2 cellular contexts compared by ENCODE assay signal in genomic region chr3:123070471-123070870, GRCh38.
TF ChIP-seq lines count a peak whose summit lies in the region.

No MANE protein-coding gene starts in this region.

TF ChIP-seq in SK-N-SH, 30 proteins besides CTCF, POLR2A, EP300 and RAD21:
- TF ChIP-seq REST (IDR thresholded peaks at IDR 0.05; ENCODE audit: low read depth, low read length), result 0 out of 2 replicates have a peak, but pooled peaks have one; percentile 21
- TF ChIP-seq POLR2AphosphoS5 (IDR thresholded peaks at IDR 0.05; ENCODE audit: low read depth, low read length), result no peak

TF ChIP-seq in SK-N-SH treated with all-trans-retinoic acid at 6 μM for 48 hours, 23 proteins besides CTCF, POLR2A, EP300 and RAD21 (continued from another document):
- TF ChIP-seq CSRNP3 (CRISPR knock-in tag; IDR thresholded peaks at IDR 0.05), result no peak
- no peak for TF ChIP-seq TSHZ2 (CRISPR knock-in tag; IDR thresholded peaks at IDR 0.05)
- no peak for TF ChIP-seq TOX (CRISPR knock-in tag; IDR thresholded peaks at IDR 0.05; ENCODE audit: borderline replicate concordance)
- TF ChIP-seq ZFP30 (CRISPR knock-in tag; IDR thresholded peaks at IDR 0.05), result no peak
- no peak for TF ChIP-seq POU6F1 (CRISPR knock-in tag; IDR thresholded peaks at IDR 0.05; ENCODE audit: borderline replicate concordance, low read depth)
- no peak for TF ChIP-seq BACH2 (CRISPR knock-in tag; IDR thresholded peaks at IDR 0.05; ENCODE audit: borderline replicate concordance)
- no peak for TF ChIP-seq RARB (CRISPR knock-in tag; IDR thresholded peaks at IDR 0.05)
- no peak for TF ChIP-seq ZNF565 (CRISPR knock-in tag; conservative IDR thresholded peaks at IDR 0.05; ENCODE audit: low read depth)
- TF ChIP-seq TCF4 (CRISPR knock-in tag; IDR thresholded peaks at IDR 0.05; ENCODE audit: borderline replicate concordance), result no peak
- TF ChIP-seq ZFP3 (CRISPR knock-in tag; IDR thresholded peaks at IDR 0.05), result no peak
TF ChIP-seq in SK-N-SH treated with all-trans-retinoic acid at 6 μM for 48 hours: peak in this region for 0.
